1 cellular context compared by ENCODE assay signal in genomic region chr6:80106418-80107235, GRCh38.
A peak's percentile ranks its signal among the peaks of the same experiment; 100 is the strongest.
TF ChIP-seq lines count a peak whose summit lies in the region.

TSS of gene BCKDHB (plus strand) at chr6:80106671. CDS start at chr6:80106694, 23 bp downstream.

TF ChIP-seq in HepG2, 621 proteins besides CTCF, POLR2A, EP300 and RAD21 (continued from another document and continues in another):
- TF ChIP-seq ZNF10 (CRISPR knock-in tag; IDR thresholded peaks at IDR 0.05; ENCODE audit: borderline replicate concordance, low read depth), result no peak
- TF ChIP-seq CSRNP1 (CRISPR knock-in tag; IDR thresholded peaks at IDR 0.05), result peak; percentile 44; the same call in 1 of the 2 replicates
- peak; percentile 84; the same call in 1 of the 2 replicates for TF ChIP-seq ZNF333 (CRISPR knock-in tag; IDR thresholded peaks at IDR 0.05; ENCODE audit: borderline replicate concordance)
- peak; percentile 60 for TF ChIP-seq IKZF5 (CRISPR knock-in tag; IDR thresholded peaks at IDR 0.05)
- 0 out of 2 replicates have a peak, but pooled peaks have one; percentile 5 for TF ChIP-seq SIX1 (CRISPR knock-in tag; IDR thresholded peaks at IDR 0.05; ENCODE audit: borderline replicate concordance)
- peak; percentile 75 for TF ChIP-seq ZNF574 (CRISPR knock-in tag; IDR thresholded peaks at IDR 0.05)
- TF ChIP-seq, protein P1, sequence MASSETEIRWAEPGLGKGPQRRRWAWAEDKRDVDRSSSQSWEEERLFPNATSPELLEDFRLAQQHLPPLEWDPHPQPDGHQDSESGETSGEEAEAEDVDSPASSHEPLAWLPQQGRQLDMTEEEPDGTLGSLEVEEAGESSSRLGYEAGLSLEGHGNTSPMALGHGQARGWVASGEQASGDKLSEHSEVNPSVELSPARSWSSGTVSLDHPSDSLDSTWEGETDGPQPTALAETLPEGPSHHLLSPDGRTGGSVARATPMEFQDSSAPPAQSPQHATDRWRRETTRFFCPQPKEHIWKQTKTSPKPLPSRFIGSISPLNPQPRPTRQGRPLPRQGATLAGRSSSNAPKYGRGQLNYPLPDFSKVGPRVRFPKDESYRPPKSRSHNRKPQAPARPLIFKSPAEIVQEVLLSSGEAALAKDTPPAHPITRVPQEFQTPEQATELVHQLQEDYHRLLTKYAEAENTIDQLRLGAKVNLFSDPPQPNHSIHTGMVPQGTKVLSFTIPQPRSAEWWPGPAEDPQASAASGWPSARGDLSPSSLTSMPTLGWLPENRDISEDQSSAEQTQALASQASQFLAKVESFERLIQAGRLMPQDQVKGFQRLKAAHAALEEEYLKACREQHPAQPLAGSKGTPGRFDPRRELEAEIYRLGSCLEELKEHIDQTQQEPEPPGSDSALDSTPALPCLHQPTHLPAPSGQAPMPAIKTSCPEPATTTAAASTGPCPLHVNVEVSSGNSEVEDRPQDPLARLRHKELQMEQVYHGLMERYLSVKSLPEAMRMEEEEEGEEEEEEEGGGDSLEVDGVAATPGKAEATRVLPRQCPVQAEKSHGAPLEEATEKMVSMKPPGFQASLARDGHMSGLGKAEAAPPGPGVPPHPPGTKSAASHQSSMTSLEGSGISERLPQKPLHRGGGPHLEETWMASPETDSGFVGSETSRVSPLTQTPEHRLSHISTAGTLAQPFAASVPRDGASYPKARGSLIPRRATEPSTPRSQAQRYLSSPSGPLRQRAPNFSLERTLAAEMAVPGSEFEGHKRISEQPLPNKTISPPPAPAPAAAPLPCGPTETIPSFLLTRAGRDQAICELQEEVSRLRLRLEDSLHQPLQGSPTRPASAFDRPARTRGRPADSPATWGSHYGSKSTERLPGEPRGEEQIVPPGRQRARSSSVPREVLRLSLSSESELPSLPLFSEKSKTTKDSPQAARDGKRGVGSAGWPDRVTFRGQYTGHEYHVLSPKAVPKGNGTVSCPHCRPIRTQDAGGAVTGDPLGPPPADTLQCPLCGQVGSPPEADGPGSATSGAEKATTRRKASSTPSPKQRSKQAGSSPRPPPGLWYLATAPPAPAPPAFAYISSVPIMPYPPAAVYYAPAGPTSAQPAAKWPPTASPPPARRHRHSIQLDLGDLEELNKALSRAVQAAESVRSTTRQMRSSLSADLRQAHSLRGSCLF (CRISPR knock-in tag; IDR thresholded peaks at IDR 0.05; ENCODE audit: borderline replicate concordance), result no peak
- no peak for TF ChIP-seq ZNF572 (CRISPR knock-in tag; IDR thresholded peaks at IDR 0.05)
- TF ChIP-seq, protein P2, sequence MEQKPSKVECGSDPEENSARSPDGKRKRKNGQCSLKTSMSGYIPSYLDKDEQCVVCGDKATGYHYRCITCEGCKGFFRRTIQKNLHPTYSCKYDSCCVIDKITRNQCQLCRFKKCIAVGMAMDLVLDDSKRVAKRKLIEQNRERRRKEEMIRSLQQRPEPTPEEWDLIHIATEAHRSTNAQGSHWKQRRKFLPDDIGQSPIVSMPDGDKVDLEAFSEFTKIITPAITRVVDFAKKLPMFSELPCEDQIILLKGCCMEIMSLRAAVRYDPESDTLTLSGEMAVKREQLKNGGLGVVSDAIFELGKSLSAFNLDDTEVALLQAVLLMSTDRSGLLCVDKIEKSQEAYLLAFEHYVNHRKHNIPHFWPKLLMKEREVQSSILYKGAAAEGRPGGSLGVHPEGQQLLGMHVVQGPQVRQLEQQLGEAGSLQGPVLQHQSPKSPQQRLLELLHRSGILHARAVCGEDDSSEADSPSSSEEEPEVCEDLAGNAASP (CRISPR knock-in tag; IDR thresholded peaks at IDR 0.05; ENCODE audit: borderline replicate concordance), result peak; percentile 37; the same call in 1 of the 2 replicates
- no peak for TF ChIP-seq MBD4 (IDR thresholded peaks at IDR 0.05; ENCODE audit: borderline replicate concordance, low read length)
- peak; percentile 63; the same call in 1 of the 2 replicates for TF ChIP-seq SP4 (CRISPR knock-in tag; IDR thresholded peaks at IDR 0.05)
- peak; percentile 18; the same call in 1 of the 2 replicates for TF ChIP-seq NR0B2 (CRISPR knock-in tag; IDR thresholded peaks at IDR 0.05)
- no peak for TF ChIP-seq ZBTB40 (IDR thresholded peaks at IDR 0.05)
- TF ChIP-seq ZBTB40 (CRISPR knock-in tag; IDR thresholded peaks at IDR 0.05), result peak; percentile 45
- no peak for TF ChIP-seq IRF1 (CRISPR knock-in tag; IDR thresholded peaks at IDR 0.05; ENCODE audit: low read depth)
- no peak for TF ChIP-seq ZNF678 (CRISPR knock-in tag; IDR thresholded peaks at IDR 0.05)
- no peak for TF ChIP-seq ZNF567 (CRISPR knock-in tag; IDR thresholded peaks at IDR 0.05; ENCODE audit: borderline replicate concordance)
- TF ChIP-seq ZNF891 (CRISPR knock-in tag; IDR thresholded peaks at IDR 0.05), result peak; percentile 87; the same call in 1 of the 2 replicates
- TF ChIP-seq ZNF605 (CRISPR knock-in tag; IDR thresholded peaks at IDR 0.05), result peak; percentile 97
- TF ChIP-seq ZNF432 (CRISPR knock-in tag; IDR thresholded peaks at IDR 0.05; ENCODE audit: borderline replicate concordance), result no peak
- TF ChIP-seq, protein P3, sequence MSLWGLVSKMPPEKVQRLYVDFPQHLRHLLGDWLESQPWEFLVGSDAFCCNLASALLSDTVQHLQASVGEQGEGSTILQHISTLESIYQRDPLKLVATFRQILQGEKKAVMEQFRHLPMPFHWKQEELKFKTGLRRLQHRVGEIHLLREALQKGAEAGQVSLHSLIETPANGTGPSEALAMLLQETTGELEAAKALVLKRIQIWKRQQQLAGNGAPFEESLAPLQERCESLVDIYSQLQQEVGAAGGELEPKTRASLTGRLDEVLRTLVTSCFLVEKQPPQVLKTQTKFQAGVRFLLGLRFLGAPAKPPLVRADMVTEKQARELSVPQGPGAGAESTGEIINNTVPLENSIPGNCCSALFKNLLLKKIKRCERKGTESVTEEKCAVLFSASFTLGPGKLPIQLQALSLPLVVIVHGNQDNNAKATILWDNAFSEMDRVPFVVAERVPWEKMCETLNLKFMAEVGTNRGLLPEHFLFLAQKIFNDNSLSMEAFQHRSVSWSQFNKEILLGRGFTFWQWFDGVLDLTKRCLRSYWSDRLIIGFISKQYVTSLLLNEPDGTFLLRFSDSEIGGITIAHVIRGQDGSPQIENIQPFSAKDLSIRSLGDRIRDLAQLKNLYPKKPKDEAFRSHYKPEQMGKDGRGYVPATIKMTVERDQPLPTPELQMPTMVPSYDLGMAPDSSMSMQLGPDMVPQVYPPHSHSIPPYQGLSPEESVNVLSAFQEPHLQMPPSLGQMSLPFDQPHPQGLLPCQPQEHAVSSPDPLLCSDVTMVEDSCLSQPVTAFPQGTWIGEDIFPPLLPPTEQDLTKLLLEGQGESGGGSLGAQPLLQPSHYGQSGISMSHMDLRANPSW (CRISPR knock-in tag; IDR thresholded peaks at IDR 0.05; ENCODE audit: borderline replicate concordance), result no peak; the same call in 1 of the 2 replicates
